21 cellular contexts compared by ENCODE assay signal in the genomic region with DNA sequence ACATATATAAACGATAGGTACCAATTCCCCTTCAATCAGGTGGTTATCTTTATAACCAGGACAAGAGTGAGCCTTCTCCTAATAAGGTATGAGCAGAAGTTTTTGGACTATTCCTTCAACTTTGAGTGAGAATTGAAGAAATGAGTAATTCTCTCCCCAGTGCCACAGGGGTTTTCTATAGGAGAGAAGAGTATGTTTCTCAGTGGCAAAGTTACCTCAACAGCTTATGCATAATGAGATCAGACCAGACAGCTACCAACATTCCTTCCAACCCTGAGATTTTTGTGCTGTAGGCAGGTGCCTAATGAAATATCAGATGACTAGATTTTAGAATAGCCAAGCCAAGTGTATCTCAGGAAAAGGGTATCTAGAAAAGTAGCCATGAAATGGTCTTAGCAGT.
"Had no signal": no experiment of that assay in that cellular context is flagged by ENCODE, and none has a peak within 500 bp of the region (broad histone marks: within the 10 kb centered on the region; RNA-seq: fewer than 3 reads in every experiment).

No MANE protein-coding gene starts in this region.

- H3K79me2 ChIP-seq: hepatocyte had no signal

- H3K27me3 ChIP-seq: colonic mucosa, esophagus muscularis mucosa, foreskin keratinocyte, gastroesophageal sphincter, heart left ventricle, left lung had no signal

- H3K9me3 Mint-ChIP-seq: dendritic cell treated with granulocyte-macrophage colony-stimulating factor and Interleukin-4, amounts not matched to agents 40 ng/mL and 50 ng/mL, for 4 days; mesothelial cell of epicardium had no signal

- H3K4me3 ChIP-seq: colonic mucosa, esophagus muscularis mucosa, gastroesophageal sphincter, heart left ventricle, hepatocyte, left lung, lower lobe of right lung, mucosa of descending colon had no signal

- H2AFZ ChIP-seq: hepatocyte had no signal

- DNase-seq: colonic mucosa; cortex of kidney; effector memory CD4-positive, alpha-beta T cell; foreskin keratinocyte; heart left ventricle; hypothalamus; immature natural killer cell; islet precursor cell; left cardiac atrium; left lung; left ventricle myocardium superior; lower lobe of right lung; mucosa of descending colon; naive B cell had no signal

- H3K4me2 ChIP-seq: hepatocyte had no signal

- H3K9me3 ChIP-seq: colonic mucosa, esophagus muscularis mucosa, gastroesophageal sphincter, heart left ventricle, left lung, lower lobe of right lung, mucosa of descending colon had no signal

- H3K27ac ChIP-seq: colonic mucosa, esophagus muscularis mucosa, foreskin keratinocyte, gastroesophageal sphincter, heart left ventricle, hepatocyte, left lung, lower lobe of right lung had no signal

- H3K4me1 Mint-ChIP-seq: immature natural killer cell, mesothelial cell of epicardium, naive B cell had no signal

- FAIRE-seq: endothelial cell of umbilical vein, frontal cortex had no signal

- H3K36me3 ChIP-seq: colonic mucosa had no signal

- H3K4me3 Mint-ChIP-seq: dendritic cell treated with granulocyte-macrophage colony-stimulating factor and Interleukin-4, amounts not matched to agents 40 ng/mL and 50 ng/mL, for 4 days; immature natural killer cell; mesothelial cell of epicardium; naive B cell had no signal

- H3K4me1 ChIP-seq: colonic mucosa, left lung had no signal

- H3K36me3 Mint-ChIP-seq: immature natural killer cell, mesothelial cell of epicardium, naive B cell had no signal

- ATAC-seq: foreskin keratinocyte, gastroesophageal sphincter, heart left ventricle, left cardiac atrium, left lung, left ventricle myocardium superior, lower lobe of right lung, mucosa of descending colon had no signal

- H3K27ac Mint-ChIP-seq: dendritic cell treated with granulocyte-macrophage colony-stimulating factor and Interleukin-4, amounts not matched to agents 40 ng/mL and 50 ng/mL, for 4 days; immature natural killer cell; mesothelial cell of epicardium had no signal
